Comparison of ENCODE assay signal across 14 cellular contexts in genomic region chr11:13189561-13190435, GRCh38.
"Had no signal": no experiment of that assay in that cellular context is flagged by ENCODE, and none has a peak within 500 bp of the region (broad histone marks: within the 10 kb centered on the region; RNA-seq: fewer than 3 reads in every experiment).

No MANE protein-coding gene starts in this region.

- H3K27me3 ChIP-seq: hepatocyte, transverse colon, vagina had no signal

- H3K36me3 ChIP-seq: transverse colon, vagina had no signal

- H3K27ac ChIP-seq: epithelial cell of prostate, hepatocyte, transverse colon, vagina had no signal

- H3K4me3 ChIP-seq: hepatocyte, transverse colon, vagina had no signal

- H3K4me1 ChIP-seq: transverse colon, vagina had no signal

- H3K9me3 ChIP-seq: vagina had no signal

- DNase-seq: activated CD4-positive, alpha-beta T cell treated with anti-CD3 and anti-CD28 coated beads for 36 hours; activated CD8-positive, alpha-beta T cell treated with anti-CD3 and anti-CD28 coated beads for 36 hours; activated effector memory CD4-positive, alpha-beta T cell treated with Interleukin-2 at 50 U/mL for 16 hours; activated naive CD4-positive, alpha-beta T cell treated with anti-CD3 and anti-CD28 coated beads, Interleukin-2, amount 50 U/mL, for 16 hours; activated T-cell treated with anti-CD3 and anti-CD28 coated beads, Interleukin-2, amount 50 U/mL, for 4 hours; dermis blood vessel endothelial cell; kidney; nephron progenitor cell; occipital lobe; T-helper 2 cell; transverse colon had no signal
